Comparison of ENCODE assay signal across 8 cellular contexts in genomic region chr16:11560701-11561439, GRCh38. TPM values are rescaled to one million over a fixed set of nuclear protein-coding genes. Genes with fewer than 3 reads are reported as not detected.
DNase-seq lines count a peak whose midpoint lies in the region; ATAC-seq and TF ChIP-seq lines count a peak whose summit lies in the region.

No MANE protein-coding gene starts in this region.

- H3K4me1 Mint-ChIP-seq in Calu3 (ENCODE audit: low read depth, unreplicated experiment) = peaks cover 36% of the 10 kb centered on the region

- DNase-seq in H4 (ENCODE audit: low spot score) (peak; percentile 14), fibroblast of mammary gland (ENCODE audit: low read depth) (peak; percentile 43), Calu3 (no peak), RKO (ENCODE audit: low spot score) (no peak), hippocampal formation (lab: John Stamatoyannopoulos, UW) (no peak)
- peak; percentile 62 for DNase-seq in activated CD8-positive, alpha-beta memory T cell treated with anti-CD3 and anti-CD28 coated beads, Interleukin-2, amount 50 U/mL, for 48 hours

- CTCF ChIA-PET in Calu3 (lab: Charles Lee) = no interaction called here

- intact Hi-C loops in Calu3 (cut with micrococcal nuclease; ENCODE audit: unreplicated experiment) = no loop called here

- BruUV-seq in Calu3 (replicated peaks; lab: Mats Ljungman, UMichigan) = no TSS peak

- peaks cover 0 to 3% (median 0%) of the 10 kb centered on the region in 3 donors for H3K9me3 ChIP-seq in skeletal muscle tissue (ENCODE audit: control insufficient read depth in 3 of 3, low read length in 3 of 3)

- H3K27me3 Mint-ChIP-seq in Calu3 (ENCODE audit: unreplicated experiment) = no peaks in the 10 kb centered on the region

- TF ChIP-seq CTCF in fibroblast of mammary gland (conservative IDR thresholded peaks at IDR 0.05; ENCODE audit: control insufficient read depth, insufficient read depth, low read depth, low read length) = no peak
- TF ChIP-seq CTCF in Calu3 (IDR thresholded peaks at IDR 0.05; ENCODE audit: unreplicated experiment) = no peak

- no peak overlapping the region for H3K4me3 ChIP-seq in fibroblast of mammary gland (ENCODE audit: control insufficient read depth, low read depth, low read length)
- H3K4me3 ChIP-seq in skeletal muscle tissue (ENCODE audit: low read length in 3 of 3) = peak overlapping the region in 1 of 3 donors; percentile 38

- no peak overlapping the region for H3K27ac Mint-ChIP-seq in Calu3 (ENCODE audit: unreplicated experiment)

- H3K27ac ChIP-seq in skeletal muscle tissue (ENCODE audit: low read depth, low read length) = peak overlapping the region; percentile 74

- no peak overlapping the region for H3K4me3 Mint-ChIP-seq in Calu3 (ENCODE audit: low read depth, unreplicated experiment)

- ATAC-seq in GM18868 (IDR thresholded peaks at IDR 0.05; ENCODE audit: unreplicated experiment) = no peak

- no peaks in the 10 kb centered on the region for H3K27me3 ChIP-seq in skeletal muscle tissue (ENCODE audit: control insufficient read depth in 3 of 3, insufficient read depth in 3 of 3, low read length in 3 of 3)

- peaks cover 5 to 18% (median 15%) of the 10 kb centered on the region in 3 donors for H3K4me1 ChIP-seq in skeletal muscle tissue (ENCODE audit: control insufficient read depth in 3 of 3, insufficient read depth in 3 of 3, low read length in 3 of 3)

- H3K36me3 ChIP-seq in skeletal muscle tissue (ENCODE audit: control insufficient read depth in 3 of 3, insufficient read depth in 3 of 3, low read length in 3 of 3) = peaks cover 6 to 7% (median 7%) of the 10 kb centered on the region in 3 donors

- peaks cover 70% of the 10 kb centered on the region for H3K36me3 Mint-ChIP-seq in Calu3 (ENCODE audit: insufficient read depth, unreplicated experiment)

- no peak overlapping the region for H3K9ac ChIP-seq in skeletal muscle tissue (ENCODE audit: low read depth in 1 of 3, low read length in 3 of 3)

- no peaks in the 10 kb centered on the region for H3K9me3 Mint-ChIP-seq in Calu3 (ENCODE audit: low read depth, unreplicated experiment)

RNA-seq across cellular contexts. Expression of gene LITAF, which starts 25.8 kb away (rescaled TPM):
- total RNA-seq in H4 (2014; rRNA removed; shearing (Covaris generic)) = 98.1 and 120 TPM in 2 replicates
- 17.2 TPM for total RNA-seq in skeletal muscle tissue
- total RNA-seq in Calu3 (2022) = 328 and 443 TPM in 2 replicates

Comparison
In these comparisons a context has a peak if more than half of its experiments do, and no peak if none do; other contexts are left out.
1. DNase-seq: peak in H4 (single experiment), activated CD8-positive, alpha-beta memory T cell treated with anti-CD3 and anti-CD28 coated beads, Interleukin-2, amount 50 U/mL, for 48 hours (single experiment) and fibroblast of mammary gland (single experiment); none in Calu3 (single experiment), RKO (single experiment) and hippocampal formation (0 of 2).